In genomic region chr2:189129971-189130370, GRCh38 we compare ENCODE assay signal across 12 cellular contexts. TPM values are rescaled to one million over a fixed set of nuclear protein-coding genes. Genes with fewer than 3 reads are reported as not detected.
A peak's percentile ranks its signal among the peaks of the same experiment; 100 is the strongest.
DNase-seq lines count a peak whose midpoint lies in the region; ATAC-seq and TF ChIP-seq lines count a peak whose summit lies in the region.
"Had no signal": no experiment of that assay in that cellular context is flagged by ENCODE, and none has a peak within 500 bp of the region (broad histone marks: within the 10 kb centered on the region; RNA-seq: fewer than 3 reads in every experiment).

No MANE protein-coding gene starts in this region.

- intact Hi-C loops in Panc1 (cut with micrococcal nuclease; ENCODE audit: unreplicated experiment) (no loop called here), left ventricle myocardium superior (cut with micrococcal nuclease) (no loop called here)

- H3K36me3 ChIP-seq in BJ (ENCODE audit: control insufficient read depth, insufficient read depth, low read length), result 0 out of 2 replicates have a peak, but pooled peaks cover 2% of the 10 kb centered on the region
- H3K36me3 ChIP-seq in Panc1 (ENCODE audit: control insufficient read depth, insufficient read depth, low read length), result no peaks in the 10 kb centered on the region; the same call in 1 of the 2 replicates
- H3K36me3 ChIP-seq: cardiac muscle cell had no signal

- TF ChIP-seq CTCF in BJ (IDR thresholded peaks at IDR 0.05; ENCODE audit: insufficient read depth, low read depth, low read length), result no peak
- TF ChIP-seq CTCF in Panc1 (IDR thresholded peaks at IDR 0.05), result no peak

- in situ Hi-C loops in Panc1 (cut with HindIII; ENCODE audit: low pct_unique_long_range_greater_than_20kb, low sequenced_read_pairs), result no loop called here

- H3K4me1 ChIP-seq in Panc1 (ENCODE audit: control insufficient read depth, insufficient read depth, low read length), result peaks cover 38% of the 10 kb centered on the region

- POLR2A ChIA-PET in BJ (lab: Charles Lee), result no interaction called here
- POLR2A ChIA-PET in Panc1 (lab: Charles Lee), result interaction anchor here (0.5 kb wide), 1 partner anchor 543 kb away, joined by 4 read pairs; no protein-coding TSS in a partner anchor

- CTCF ChIA-PET in BJ (lab: Yijun Ruan, JAX) (interaction anchor here (1.2 kb wide), 1 partner anchor 11 kb away, joined by 3 read pairs; no protein-coding TSS in a partner anchor), Panc1 (lab: Charles Lee) (no interaction called here)

- DNase-seq in BJ (ENCODE audit: low read depth) (peak; percentile 93), Panc1 (ENCODE audit: low read depth, low spot score) (no peak), fibroblast of gingiva (ENCODE audit: low read depth) (peak; percentile 71), renal cortical epithelial cell (ENCODE audit: low read depth) (peak; percentile 83), NCI-H2107 treated with DMSO at 0.1 percent for 48 hours (lab: John Stamatoyannopoulos, UW; ENCODE audit: unreplicated experiment) (no peak), left ventricle myocardium superior (no peak), DMS153 (lab: John Stamatoyannopoulos, UW) (no peak)
- DNase-seq: activated CD4-positive, alpha-beta T cell treated with anti-CD3 and anti-CD28 coated beads, Interleukin-2, amount 50 U/mL, for 1 hour; CD4-positive, alpha-beta T cell; stimulated activated naive CD8-positive, alpha-beta T cell treated with anti-CD3 and anti-CD28 coated beads, Interleukin-15, Interleukin-2, amounts not matched to agents 100 U/mL and 50 U/mL, for 24 hours had no signal

- H3K27me3 ChIP-seq in BJ (ENCODE audit: control insufficient read depth, insufficient read depth, low read length), result no peaks in the 10 kb centered on the region
- no peaks in the 10 kb centered on the region for H3K27me3 ChIP-seq in Panc1 (ENCODE audit: control insufficient read depth, insufficient read depth, low read length)
- H3K27me3 ChIP-seq: cardiac muscle cell had no signal

- H3K4me3 ChIP-seq in BJ (ENCODE audit: low read depth, low read length) (no peak overlapping the region), Panc1 (ENCODE audit: low read depth in 2 of 2, low read length in 2 of 2) (no peak overlapping the region)
- H3K4me3 ChIP-seq: cardiac muscle cell had no signal

- no peaks in the 10 kb centered on the region for H3K9me3 ChIP-seq in Panc1 (ENCODE audit: control insufficient read depth, insufficient read depth, low read depth, low read length)

- peak overlapping the region; percentile 87 for H3K27ac ChIP-seq in Panc1 (ENCODE audit: low read length)
- H3K27ac ChIP-seq: cardiac muscle cell had no signal

- ATAC-seq in Panc1 (peak; percentile 47; the same call in 1 of the 2 replicates), left ventricle myocardium superior (no peak), GM21825 (IDR thresholded peaks at IDR 0.05; ENCODE audit: unreplicated experiment) (no peak)
- ATAC-seq: stimulated activated naive CD8-positive, alpha-beta T cell treated with anti-CD3 and anti-CD28 coated beads, Interleukin-15, Interleukin-2, amounts not matched to agents 100 U/mL and 50 U/mL, for 24 hours had no signal

- no TSS peak for BruUV-seq in Panc1 (replicated peaks; lab: Mats Ljungman, UMichigan)

RNA-seq across cellular contexts. Expression of gene COL5A2, which starts 49.6 kb away (rescaled TPM):
- polyA plus RNA-seq in BJ (2011; rRNA removed), result 351 and 383 TPM in 2 replicates
- 180 and 244 TPM in 2 replicates for polyA minus RNA-seq in BJ (2011; rRNA and poly(A)+ RNA removed)
- total RNA-seq in Panc1 (2021; ENCODE audit: unreplicated experiment), result 144 TPM
- 91.2 TPM for polyA plus RNA-seq in Panc1 (2012; ENCODE audit: insufficient read length)
- 9.4 and 45.5 TPM in 2 replicates for total RNA-seq in renal cortical epithelial cell
- 8.1 TPM for total RNA-seq in left ventricle myocardium superior

Comparison
In these comparisons a context has a peak if more than half of its experiments do, and no peak if none do; other contexts are left out.
1. DNase-seq: peak in BJ (single experiment), fibroblast of gingiva (single experiment) and renal cortical epithelial cell (single experiment); none in Panc1 (single experiment), NCI-H2107 treated with DMSO at 0.1 percent for 48 hours (single experiment), left ventricle myocardium superior (single experiment) and DMS153 (single experiment).